ENCODE assay signal across 22 cellular contexts in the genomic region with DNA sequence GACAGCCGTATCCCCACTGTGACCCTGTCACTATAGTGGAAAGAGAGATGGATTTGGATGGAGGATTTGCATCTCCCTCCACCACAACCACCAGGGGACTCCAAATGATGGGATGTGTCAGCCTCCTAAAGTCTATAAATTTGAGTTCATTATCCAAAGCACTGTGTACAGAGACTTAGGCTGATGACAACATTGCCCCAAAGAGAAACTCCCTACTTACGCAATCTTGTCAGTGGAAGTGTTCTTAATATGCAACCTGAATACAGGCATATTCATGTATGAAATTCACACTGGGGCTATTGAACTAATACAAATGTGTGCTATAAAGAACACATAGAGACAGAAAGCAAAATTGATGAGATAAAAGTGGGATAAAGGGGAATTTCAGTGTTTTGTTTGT.
"Had no signal": no experiment of that assay in that cellular context is flagged by ENCODE, and none has a peak within 500 bp of the region (broad histone marks: within the 10 kb centered on the region; RNA-seq: fewer than 3 reads in every experiment).

No MANE protein-coding gene starts in this region.

- H3K9ac ChIP-seq: parathyroid adenoma had no signal

- H3K79me2 ChIP-seq: parathyroid adenoma had no signal

- H3K36me3 Mint-ChIP-seq: brain; mesothelial cell of epicardium; natural killer cell treated with Interleukin-12 subunit alpha and Interleukin-12 subunit beta and Interleukin-15 and Interleukin-18, amount 100 ng/mL, for 72 hours had no signal

- H3K4me3 Mint-ChIP-seq: activated CD4-positive, alpha-beta T cell treated with anti-CD3 and anti-CD28 coated beads, Interleukin-2, amount 10 ng/mL, durations not matched to agents 7 days and 5 days; activated naive CD4-positive, alpha-beta T cell treated with anti-CD3 and anti-CD28 coated beads for 36 hours; activated T-cell treated with anti-CD3 and anti-CD28 coated beads, Interleukin-2, amount 50 U/mL, for 4 hours; brain; mesothelial cell of epicardium; natural killer cell treated with Interleukin-12 subunit alpha and Interleukin-12 subunit beta and Interleukin-15 and Interleukin-18, amount 100 ng/mL, for 72 hours had no signal

- H3K4me3 ChIP-seq: colonic mucosa, esophagus muscularis mucosa, lower lobe of right lung, right lobe of liver, stomach, vagina had no signal

- H2AFZ ChIP-seq: parathyroid adenoma had no signal

- H3K27ac Mint-ChIP-seq: activated CD4-positive, alpha-beta T cell treated with anti-CD3 and anti-CD28 coated beads, Interleukin-2, amount 10 ng/mL, durations not matched to agents 7 days and 5 days; activated naive CD4-positive, alpha-beta T cell treated with anti-CD3 and anti-CD28 coated beads for 36 hours; brain; mesothelial cell of epicardium; natural killer cell treated with Interleukin-12 subunit alpha and Interleukin-12 subunit beta and Interleukin-15 and Interleukin-18, amount 100 ng/mL, for 72 hours had no signal

- H3K4me1 ChIP-seq: colonic mucosa, esophagus muscularis mucosa, lower lobe of right lung, parathyroid adenoma, right lobe of liver, stomach, vagina had no signal

- H3K9me3 Mint-ChIP-seq: mesothelial cell of epicardium; natural killer cell treated with Interleukin-12 subunit alpha and Interleukin-12 subunit beta and Interleukin-15 and Interleukin-18, amount 100 ng/mL, for 72 hours had no signal

- DNase-seq: activated CD4-positive, alpha-beta T cell treated with anti-CD3 and anti-CD28 coated beads, Interleukin-2, amount 10 ng/mL, durations not matched to agents 7 days and 5 days; activated CD8-positive, alpha-beta memory T cell treated with anti-CD3 and anti-CD28 coated beads, Interleukin-2, amount 50 U/mL, for 4 hours; activated naive CD4-positive, alpha-beta T cell treated with anti-CD3 and anti-CD28 coated beads for 36 hours; activated T-cell treated with anti-CD3 and anti-CD28 coated beads, Interleukin-2, amount 50 U/mL, for 4 hours; anterior cingulate cortex; central memory CD4-positive, alpha-beta T cell; colonic mucosa; left colon; lower lobe of right lung; right lobe of liver; small intestine; stimulated activated CD4-positive, alpha-beta T cell treated with anti-CD3 and anti-CD28 coated beads, Interleukin-15, amount 100 ng/mL, for 24 hours; stimulated activated CD4-positive, alpha-beta T cell treated with anti-CD3 and anti-CD28 coated beads, Interleukin-2, amount 100 ng/mL, for 48 hours; stomach; trophoblast cell had no signal

- H3K9me3 ChIP-seq: colonic mucosa, esophagus muscularis mucosa, lower lobe of right lung, neutrophil, right lobe of liver, vagina had no signal

- H3K27me3 ChIP-seq: colonic mucosa, neutrophil, right lobe of liver, stomach, vagina had no signal

- H3K27ac ChIP-seq: colonic mucosa, esophagus muscularis mucosa, lower lobe of right lung, neutrophil, parathyroid adenoma, right lobe of liver, stomach, vagina had no signal

- H3K36me3 ChIP-seq: colonic mucosa, esophagus muscularis mucosa, lower lobe of right lung, neutrophil, right lobe of liver, stomach, vagina had no signal

- H3K4me1 Mint-ChIP-seq: activated CD4-positive, alpha-beta T cell treated with anti-CD3 and anti-CD28 coated beads, Interleukin-2, amount 10 ng/mL, durations not matched to agents 7 days and 5 days; mesothelial cell of epicardium had no signal

- H3K27me3 Mint-ChIP-seq: activated CD4-positive, alpha-beta T cell treated with anti-CD3 and anti-CD28 coated beads, Interleukin-2, amount 10 ng/mL, durations not matched to agents 7 days and 5 days had no signal
